In the genomic region with DNA sequence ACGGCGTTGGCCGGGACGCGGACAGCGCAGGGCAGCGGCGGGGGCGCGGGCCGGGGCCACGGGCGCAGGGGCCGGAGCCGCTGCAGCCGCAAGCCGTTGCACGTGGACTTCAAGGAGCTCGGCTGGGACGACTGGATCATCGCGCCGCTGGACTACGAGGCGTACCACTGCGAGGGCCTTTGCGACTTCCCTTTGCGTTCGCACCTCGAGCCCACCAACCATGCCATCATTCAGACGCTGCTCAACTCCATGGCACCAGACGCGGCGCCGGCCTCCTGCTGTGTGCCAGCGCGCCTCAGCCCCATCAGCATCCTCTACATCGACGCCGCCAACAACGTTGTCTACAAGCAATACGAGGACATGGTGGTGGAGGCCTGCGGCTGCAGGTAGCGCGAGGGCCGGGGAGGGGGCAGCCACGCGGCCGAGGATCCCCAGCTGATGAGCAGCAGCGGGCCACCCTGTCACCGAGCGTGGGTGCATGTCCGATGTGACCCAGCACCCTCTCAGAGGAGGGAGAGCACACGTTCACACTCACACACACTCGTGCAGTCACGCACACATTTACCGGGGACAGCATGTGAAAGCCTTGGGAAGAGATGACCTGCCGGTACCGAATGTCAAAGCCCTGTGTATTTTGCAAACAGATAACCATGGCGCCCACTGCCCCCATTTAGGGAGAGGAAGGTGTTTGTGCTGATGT, we compare ENCODE assay signal across 1 cellular context.
TF ChIP-seq lines count a peak whose summit lies in the region.

No MANE protein-coding gene starts in this region.

TF ChIP-seq in WTC11, 78 proteins besides CTCF, POLR2A, EP300 and RAD21 (continued from another document):
- TF ChIP-seq NR3C1 (CRISPR knock-in tag; conservative IDR thresholded peaks at IDR 0.05; ENCODE audit: low read depth) (no peak), ESRRA (CRISPR knock-in tag; IDR thresholded peaks at IDR 0.05; ENCODE audit: borderline replicate concordance) (no peak), E2F1 (CRISPR knock-in tag; IDR thresholded peaks at IDR 0.05) (0 out of 2 replicates have a peak, but pooled peaks have one; percentile 34), ATF1 (CRISPR knock-in tag; IDR thresholded peaks at IDR 0.05) (no peak), TP53 (CRISPR knock-in tag; IDR thresholded peaks at IDR 0.05) (no peak), ZSCAN18 (CRISPR knock-in tag; IDR thresholded peaks at IDR 0.05) (no peak), ARID4B (CRISPR knock-in tag; IDR thresholded peaks at IDR 0.05; ENCODE audit: borderline replicate concordance) (0 out of 2 replicates have a peak, but pooled peaks have one; percentile 2), ZNF232 (CRISPR knock-in tag; IDR thresholded peaks at IDR 0.05) (no peak), ZNF317 (CRISPR knock-in tag; IDR thresholded peaks at IDR 0.05; ENCODE audit: borderline replicate concordance, low read depth) (no peak), ZNF416 (CRISPR knock-in tag; IDR thresholded peaks at IDR 0.05) (no peak), ZNF396 (CRISPR knock-in tag; IDR thresholded peaks at IDR 0.05; ENCODE audit: borderline replicate concordance) (no peak), GABPB1 (CRISPR knock-in tag; IDR thresholded peaks at IDR 0.05) (no peak), PREB (CRISPR knock-in tag; IDR thresholded peaks at IDR 0.05; ENCODE audit: borderline replicate concordance) (no peak), ZNF671 (CRISPR knock-in tag; IDR thresholded peaks at IDR 0.05) (no peak)
- TF ChIP-seq, protein P1, sequence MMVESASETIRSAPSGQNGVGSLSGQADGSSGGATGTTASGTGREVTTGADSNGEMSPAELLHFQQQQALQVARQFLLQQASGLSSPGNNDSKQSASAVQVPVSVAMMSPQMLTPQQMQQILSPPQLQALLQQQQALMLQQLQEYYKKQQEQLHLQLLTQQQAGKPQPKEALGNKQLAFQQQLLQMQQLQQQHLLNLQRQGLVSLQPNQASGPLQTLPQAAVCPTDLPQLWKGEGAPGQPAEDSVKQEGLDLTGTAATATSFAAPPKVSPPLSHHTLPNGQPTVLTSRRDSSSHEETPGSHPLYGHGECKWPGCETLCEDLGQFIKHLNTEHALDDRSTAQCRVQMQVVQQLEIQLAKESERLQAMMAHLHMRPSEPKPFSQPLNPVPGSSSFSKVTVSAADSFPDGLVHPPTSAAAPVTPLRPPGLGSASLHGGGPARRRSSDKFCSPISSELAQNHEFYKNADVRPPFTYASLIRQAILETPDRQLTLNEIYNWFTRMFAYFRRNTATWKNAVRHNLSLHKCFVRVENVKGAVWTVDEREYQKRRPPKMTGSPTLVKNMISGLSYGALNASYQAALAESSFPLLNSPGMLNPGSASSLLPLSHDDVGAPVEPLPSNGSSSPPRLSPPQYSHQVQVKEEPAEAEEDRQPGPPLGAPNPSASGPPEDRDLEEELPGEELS (CRISPR knock-in tag; IDR thresholded peaks at IDR 0.05): no peak
- TF ChIP-seq, protein P2, sequence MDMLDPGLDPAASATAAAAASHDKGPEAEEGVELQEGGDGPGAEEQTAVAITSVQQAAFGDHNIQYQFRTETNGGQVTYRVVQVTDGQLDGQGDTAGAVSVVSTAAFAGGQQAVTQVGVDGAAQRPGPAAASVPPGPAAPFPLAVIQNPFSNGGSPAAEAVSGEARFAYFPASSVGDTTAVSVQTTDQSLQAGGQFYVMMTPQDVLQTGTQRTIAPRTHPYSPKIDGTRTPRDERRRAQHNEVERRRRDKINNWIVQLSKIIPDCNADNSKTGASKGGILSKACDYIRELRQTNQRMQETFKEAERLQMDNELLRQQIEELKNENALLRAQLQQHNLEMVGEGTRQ (CRISPR knock-in tag; IDR thresholded peaks at IDR 0.05): no peak
- TF ChIP-seq, protein P3, sequence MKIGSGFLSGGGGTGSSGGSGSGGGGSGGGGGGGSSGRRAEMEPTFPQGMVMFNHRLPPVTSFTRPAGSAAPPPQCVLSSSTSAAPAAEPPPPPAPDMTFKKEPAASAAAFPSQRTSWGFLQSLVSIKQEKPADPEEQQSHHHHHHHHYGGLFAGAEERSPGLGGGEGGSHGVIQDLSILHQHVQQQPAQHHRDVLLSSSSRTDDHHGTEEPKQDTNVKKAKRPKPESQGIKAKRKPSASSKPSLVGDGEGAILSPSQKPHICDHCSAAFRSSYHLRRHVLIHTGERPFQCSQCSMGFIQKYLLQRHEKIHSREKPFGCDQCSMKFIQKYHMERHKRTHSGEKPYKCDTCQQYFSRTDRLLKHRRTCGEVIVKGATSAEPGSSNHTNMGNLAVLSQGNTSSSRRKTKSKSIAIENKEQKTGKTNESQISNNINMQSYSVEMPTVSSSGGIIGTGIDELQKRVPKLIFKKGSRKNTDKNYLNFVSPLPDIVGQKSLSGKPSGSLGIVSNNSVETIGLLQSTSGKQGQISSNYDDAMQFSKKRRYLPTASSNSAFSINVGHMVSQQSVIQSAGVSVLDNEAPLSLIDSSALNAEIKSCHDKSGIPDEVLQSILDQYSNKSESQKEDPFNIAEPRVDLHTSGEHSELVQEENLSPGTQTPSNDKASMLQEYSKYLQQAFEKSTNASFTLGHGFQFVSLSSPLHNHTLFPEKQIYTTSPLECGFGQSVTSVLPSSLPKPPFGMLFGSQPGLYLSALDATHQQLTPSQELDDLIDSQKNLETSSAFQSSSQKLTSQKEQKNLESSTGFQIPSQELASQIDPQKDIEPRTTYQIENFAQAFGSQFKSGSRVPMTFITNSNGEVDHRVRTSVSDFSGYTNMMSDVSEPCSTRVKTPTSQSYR (CRISPR knock-in tag; IDR thresholded peaks at IDR 0.05): no peak
